ENCODE assay signal across 21 cellular contexts in the genomic region with DNA sequence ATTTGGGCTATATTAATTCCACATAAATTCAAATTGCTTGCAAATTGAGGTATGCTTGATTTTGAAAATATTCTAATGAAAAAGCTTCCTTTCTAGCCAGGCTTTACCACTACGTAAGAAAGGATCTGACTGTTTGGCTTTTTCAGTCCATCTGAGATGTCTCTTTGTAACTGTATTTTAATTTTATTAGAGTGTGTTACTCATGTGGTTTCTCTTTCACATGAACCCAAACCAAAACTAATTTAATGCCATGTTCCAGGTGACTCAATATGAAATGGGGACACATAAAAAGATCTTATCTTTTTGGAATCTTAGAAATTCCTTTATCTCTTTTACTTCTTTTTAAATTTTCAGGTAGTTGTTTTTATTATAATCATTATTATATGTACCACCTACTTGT.
DNase-seq lines count a peak whose midpoint lies in the region; ATAC-seq and TF ChIP-seq lines count a peak whose summit lies in the region.
"Had no signal": no experiment of that assay in that cellular context is flagged by ENCODE, and none has a peak within 500 bp of the region (broad histone marks: within the 10 kb centered on the region; RNA-seq: fewer than 3 reads in every experiment).

No MANE protein-coding gene starts in this region.

- no peaks in the 10 kb centered on the region for H3K27me3 ChIP-seq in SK-N-SH (ENCODE audit: insufficient read depth)
- H3K27me3 ChIP-seq in PC-3 (ENCODE audit: low read length) = no peaks in the 10 kb centered on the region
- no peaks in the 10 kb centered on the region for H3K27me3 ChIP-seq in prostate gland (replicated peaks; ENCODE audit: insufficient read depth)
- H3K27me3 ChIP-seq: BE2C, BLaER1 had no signal

- H3K4me3 ChIP-seq in SK-N-SH (ENCODE audit: low read depth in 2 of 2, low read length in 1 of 2) (no peak overlapping the region), PC-3 (ENCODE audit: low read length) (peak overlapping the region; percentile 24; the same call in 1 of the 2 replicates), prostate gland (no peak overlapping the region)
- H3K4me3 ChIP-seq: A549, BLaER1 had no signal

- H3K4me1 ChIP-seq in SK-N-SH (ENCODE audit: control insufficient read depth in 1 of 2, insufficient read depth in 2 of 2, low read depth in 1 of 2, low read length in 1 of 2) (no peaks in the 10 kb centered on the region; a peak in 1 of 4 replicates), PC-3 (ENCODE audit: insufficient read depth, low read length) (peaks cover 16% of the 10 kb centered on the region), prostate gland (replicated peaks) (no peaks in the 10 kb centered on the region)
- H3K4me1 ChIP-seq: BLaER1 had no signal

- H3K9ac ChIP-seq in SK-N-SH = no peak overlapping the region
- H3K9ac ChIP-seq in PC-3 (ENCODE audit: low read length) = no peak overlapping the region
- H3K9ac ChIP-seq: BLaER1 had no signal

- H3K36me3 ChIP-seq in SK-N-SH (replicated peaks in 1 of 2; ENCODE audit: control insufficient read depth in 1 of 2, insufficient read depth in 2 of 2, low read length in 1 of 2) (peaks cover 4 to 20% of the 10 kb centered on the region in 2 experiments), PC-3 (ENCODE audit: low read depth, low read length) (no peaks in the 10 kb centered on the region), prostate gland (no peaks in the 10 kb centered on the region)
- H3K36me3 ChIP-seq: BE2C, BLaER1 had no signal

- POLR2A ChIA-PET in SK-N-SH (lab: Yijun Ruan, JAX) (no interaction called here), PC-3 (lab: Charles Lee; ENCODE audit: unreplicated experiment) (no interaction called here)

- no peak overlapping the region for H2AFZ ChIP-seq in SK-N-SH (ENCODE audit: low read depth)
- H2AFZ ChIP-seq in PC-3 (ENCODE audit: low read length) = no peak overlapping the region

- BruUV-seq in PC-3 (replicated peaks; lab: Mats Ljungman, UMichigan) = no TSS peak

- H3K27ac ChIP-seq in SK-N-SH (ENCODE audit: low read depth in 2 of 2, low read length in 1 of 2) = no peak overlapping the region
- H3K27ac ChIP-seq in PC-3 (ENCODE audit: low read length) = peak overlapping the region; percentile 47
- no peak overlapping the region for H3K27ac ChIP-seq in prostate gland
- H3K27ac ChIP-seq: 22Rv1, A549, BLaER1 had no signal

- H3F3A ChIP-seq in SK-N-SH (replicated peaks; ENCODE audit: insufficient read depth) (peaks cover 8% of the 10 kb centered on the region), PC-3 (ENCODE audit: low read length, unreplicated experiment) (no peaks in the 10 kb centered on the region)

- TF ChIP-seq CTCF in SK-N-SH (IDR thresholded peaks at IDR 0.05) (no peak), PC-3 (conservative IDR thresholded peaks at IDR 0.05; ENCODE audit: low read depth, low read length) (no peak), prostate gland (IDR thresholded peaks at IDR 0.05) (no peak)

- TF ChIP-seq EP300 in SK-N-SH (IDR thresholded peaks at IDR 0.05; ENCODE audit: borderline replicate concordance in 1 of 2, low read depth in 1 of 2, low read length in 1 of 2) = no peak

- ATAC-seq in SK-N-SH treated with all-trans-retinoic acid at 6 μM for 48 hours (peak; percentile 35; the same call in 2 of the 3 replicates), PC-3 (peak; percentile 62)
- ATAC-seq: A549 had no signal

- TF ChIP-seq RAD21 in SK-N-SH (IDR thresholded peaks at IDR 0.05; ENCODE audit: low read length) = no peak

- H3K9me3 ChIP-seq in SK-N-SH = no peaks in the 10 kb centered on the region
- H3K9me3 ChIP-seq in PC-3 (ENCODE audit: low read length) = no peaks in the 10 kb centered on the region
- H3K9me3 ChIP-seq in prostate gland = no peaks in the 10 kb centered on the region
- H3K9me3 ChIP-seq: A549, BE2C, BLaER1 had no signal

- no peaks in the 10 kb centered on the region for H3K9me2 ChIP-seq in SK-N-SH
- H3K9me2 ChIP-seq in PC-3 (replicated peaks; ENCODE audit: low read length) = no peaks in the 10 kb centered on the region

- CTCF ChIA-PET in SK-N-SH (lab: Yijun Ruan, JAX) (no interaction called here), PC-3 (lab: Charles Lee) (no interaction called here)

- TF ChIP-seq POLR2A in prostate gland (IDR thresholded peaks at IDR 0.05) = no peak

- 83% methylated on average over 1 of the region's 1 CpG for WGBS in SK-N-SH (ENCODE audit: low lambda C conversion rate)
- 52% methylated on average over 1 of the region's 1 CpG for WGBS in prostate gland

- DNase-seq in SK-N-SH = no peak
- peak; percentile 63 for DNase-seq in PC-3
- DNase-seq in prostate gland (ENCODE audit: low spot score) = no peak
- DNase-seq in AG20443 (ENCODE audit: low spot score) = no peak
- DNase-seq: BE2C; C1 segment of cervical spinal cord; CD4-positive, alpha-beta memory T cell; CD4-positive, CD25-positive, alpha-beta regulatory T cell; CD8-positive, alpha-beta memory T cell; COR-L47; DMS 273 treated with DMSO at 0.1 percent for 48 hours; DMS153; DMS53; DMS79; DND-41; EL; GDM1 had no signal

- no peak overlapping the region; the same call in 1 of the 2 replicates for H3K4me2 ChIP-seq in SK-N-SH
- H3K4me2 ChIP-seq in PC-3 (ENCODE audit: low read length) = peak overlapping the region; percentile 50
- H3K4me2 ChIP-seq: A549, BLaER1 had no signal

- H4K20me1 ChIP-seq in SK-N-SH (ENCODE audit: insufficient read depth) (no peaks in the 10 kb centered on the region), PC-3 (ENCODE audit: low read length) (no peaks in the 10 kb centered on the region)
- H4K20me1 ChIP-seq: BLaER1 had no signal

- H3K79me2 ChIP-seq in SK-N-SH (ENCODE audit: insufficient read depth) (peaks cover 74% of the 10 kb centered on the region), PC-3 (ENCODE audit: low read length) (peaks cover 35% of the 10 kb centered on the region)

- intact Hi-C loops in PC-3 (cut with micrococcal nuclease) = no loop called here
- intact Hi-C loops in prostate gland (cut with DNase I) = no loop called here

TF ChIP-seq in SK-N-SH treated with all-trans-retinoic acid at 6 μM for 48 hours, 23 proteins besides CTCF, POLR2A, EP300 and RAD21:
- TF ChIP-seq ISL1 (CRISPR knock-in tag; IDR thresholded peaks at IDR 0.05) (peak; percentile 48), PATZ1 (CRISPR knock-in tag; IDR thresholded peaks at IDR 0.05; ENCODE audit: borderline replicate concordance) (no peak)

TF ChIP-seq in SK-N-SH, 30 proteins besides CTCF, POLR2A, EP300 and RAD21:
- TF ChIP-seq ELF1 (IDR thresholded peaks at IDR 0.05) (no peak), MEF2A (IDR thresholded peaks at IDR 0.05; ENCODE audit: borderline replicate concordance, low read depth) (no peak), RCOR1 (IDR thresholded peaks at IDR 0.05; ENCODE audit: low read length) (no peak), IRF3 (IDR thresholded peaks at IDR 0.05; ENCODE audit: low read depth, low read length) (no peak), FOSL2 (IDR thresholded peaks at IDR 0.05; ENCODE audit: borderline replicate concordance, low read depth) (no peak), TAF1 (IDR thresholded peaks at IDR 0.05; ENCODE audit: borderline replicate concordance, low read depth, low read length) (no peak), NRF1 (IDR thresholded peaks at IDR 0.05; ENCODE audit: low read depth, low read length) (no peak), MXI1 (IDR thresholded peaks at IDR 0.05; ENCODE audit: low read depth, low read length) (no peak), FOXJ3 (CRISPR knock-in tag; IDR thresholded peaks at IDR 0.05) (no peak), TEAD4 (IDR thresholded peaks at IDR 0.05; ENCODE audit: borderline replicate concordance, insufficient read depth) (no peak), EZH2phosphoT487 (IDR thresholded peaks at IDR 0.05; ENCODE audit: borderline replicate concordance, low read depth) (no peak), TCF12 (IDR thresholded peaks at IDR 0.05) (no peak)
